Comparison of ENCODE assay signal across 17 cellular contexts in genomic region chr11:1938343-1939005, GRCh38. TPM values are rescaled to one million over a fixed set of nuclear protein-coding genes. Genes with fewer than 3 reads are reported as not detected.
DNase-seq lines count a peak whose midpoint lies in the region; ATAC-seq and TF ChIP-seq lines count a peak whose summit lies in the region.
"Had no signal": no experiment of that assay in that cellular context is flagged by ENCODE, and none has a peak within 500 bp of the region (broad histone marks: within the 10 kb centered on the region; RNA-seq: fewer than 3 reads in every experiment).

No MANE protein-coding gene starts in this region.

- intact Hi-C loops in heart right ventricle (cut with DNase I) (loop anchor here in 6 of 10 donors (1.0 kb wide), 5 partner anchors 23 to 44 kb away; no protein-coding TSS in a partner anchor), uterus (cut with DNase I; ENCODE audit: low total_unique reads) (no loop called here)

- H3K27ac ChIP-seq in heart right ventricle, result peak overlapping the region in 9 of 10 donors; percentile 44 to 79 (median 70)
- H3K27ac ChIP-seq in uterus, result peak overlapping the region; percentile 38 to 46
- H3K27ac ChIP-seq: esophagus squamous epithelium, HL-60 had no signal

- no peak for ATAC-seq in activated naive CD8-positive, alpha-beta T cell treated with anti-CD3 and anti-CD28 coated beads, Interleukin-2, amount 10 ng/mL, durations not matched to agents 7 days and 5 days (ENCODE audit: low read depth)
- ATAC-seq in heart right ventricle, result peak in 4 of 8 donors; percentile 4 to 13 (median 10)
- ATAC-seq: activated naive CD8-positive, alpha-beta T cell treated with anti-CD3 and anti-CD28 coated beads, Interleukin-2, amount 50 U/mL, for 24 hours had no signal

- POLR2A ChIA-PET in activated naive CD8-positive, alpha-beta T cell treated with anti-CD3 and anti-CD28 coated beads, Interleukin-2, amount 10 ng/mL, durations not matched to agents 7 days and 5 days (lab: Charles Lee), result interaction anchor here (1.0 to 1.5 kb wide), 2 partner anchors 9 to 19 kb away, joined by 4 to 6 read pairs; partner anchors contain the start of gene TNNT3

- 69 to 78% methylated on average over 27 of the region's 27 CpGs for WGBS in heart right ventricle, 2 donors

- H3K27me3 Mint-ChIP-seq in activated naive CD8-positive, alpha-beta T cell treated with anti-CD3 and anti-CD28 coated beads, Interleukin-2, amount 10 ng/mL, durations not matched to agents 7 days and 5 days, result no peaks in the 10 kb centered on the region
- H3K27me3 Mint-ChIP-seq in activated naive CD8-positive, alpha-beta T cell treated with anti-CD3 and anti-CD28 coated beads for 36 hours, result no peaks in the 10 kb centered on the region
- no peaks in the 10 kb centered on the region for H3K27me3 Mint-ChIP-seq in nephron (ENCODE audit: low read depth)
- H3K27me3 Mint-ChIP-seq: activated naive CD8-positive, alpha-beta T cell treated with anti-CD3 and anti-CD28 coated beads, Interleukin-2, amount 50 U/mL, for 24 hours had no signal

- DNase-seq in activated naive CD8-positive, alpha-beta T cell treated with anti-CD3 and anti-CD28 coated beads, Interleukin-2, amount 10 ng/mL, durations not matched to agents 7 days and 5 days, result peak; percentile 38
- DNase-seq in activated naive CD8-positive, alpha-beta T cell treated with anti-CD3 and anti-CD28 coated beads for 36 hours, result no peak
- DNase-seq in heart right ventricle (peak in 1 of 2 donors; percentile 9), uterus (peak in 1 of 2 donors; percentile 26), NK-92 (lab: John Stamatoyannopoulos, UW; ENCODE audit: unreplicated experiment) (no peak), KG1 (lab: John Stamatoyannopoulos, UW) (no peak), foreskin fibroblast (no peak)
- DNase-seq: activated CD4-positive, CD25-positive, alpha-beta regulatory T cell; activated naive CD8-positive, alpha-beta T cell treated with anti-CD3 and anti-CD28 coated beads, Interleukin-2, amount 50 U/mL, for 24 hours; esophagus squamous epithelium; NCI-H1092 treated with DMSO at 0.1 percent for 48 hours; NCI-H2171 treated with DMSO at 0.1 percent for 48 hours; stimulated activated CD4-positive, alpha-beta T cell treated with anti-CD3 and anti-CD28 coated beads, Interleukin-15, amount 100 ng/mL, for 24 hours had no signal

- H3K4me3 ChIP-seq in heart right ventricle (no peak overlapping the region), uterus (no peak overlapping the region), foreskin fibroblast (ENCODE audit: low read depth in 1 of 2, low read length in 2 of 2) (no peak overlapping the region)
- H3K4me3 ChIP-seq: esophagus squamous epithelium, K562 had no signal

- H3K27ac Mint-ChIP-seq in activated naive CD8-positive, alpha-beta T cell treated with anti-CD3 and anti-CD28 coated beads, Interleukin-2, amount 10 ng/mL, durations not matched to agents 7 days and 5 days, result no peak overlapping the region
- H3K27ac Mint-ChIP-seq in activated naive CD8-positive, alpha-beta T cell treated with anti-CD3 and anti-CD28 coated beads for 36 hours, result no peak overlapping the region
- peak overlapping the region; percentile 94 to 99 (median 98) for H3K27ac Mint-ChIP-seq in nephron
- H3K27ac Mint-ChIP-seq: activated naive CD8-positive, alpha-beta T cell treated with anti-CD3 and anti-CD28 coated beads, Interleukin-2, amount 50 U/mL, for 24 hours had no signal

- no peak for TF ChIP-seq CTCF in heart right ventricle (IDR thresholded peaks at IDR 0.05)
- no peak for TF ChIP-seq CTCF in nephron (IDR thresholded peaks at IDR 0.05; ENCODE audit: unreplicated experiment in 3 of 3)
- no peak for TF ChIP-seq CTCF in uterus (IDR thresholded peaks at IDR 0.05)
- TF ChIP-seq CTCF in foreskin fibroblast (IDR thresholded peaks at IDR 0.05; ENCODE audit: low read depth, low read length), result no peak

- peaks cover 5% of the 10 kb centered on the region for H3K4me1 Mint-ChIP-seq in activated naive CD8-positive, alpha-beta T cell treated with anti-CD3 and anti-CD28 coated beads, Interleukin-2, amount 10 ng/mL, durations not matched to agents 7 days and 5 days
- H3K4me1 Mint-ChIP-seq in activated naive CD8-positive, alpha-beta T cell treated with anti-CD3 and anti-CD28 coated beads for 36 hours, result peaks cover 5% of the 10 kb centered on the region
- peaks cover 48% of the 10 kb centered on the region for H3K4me1 Mint-ChIP-seq in nephron

- no peak for TF ChIP-seq POLR2A in uterus (IDR thresholded peaks at IDR 0.05)

- no peaks in the 10 kb centered on the region for H3K27me3 ChIP-seq in heart right ventricle
- no peaks in the 10 kb centered on the region for H3K27me3 ChIP-seq in uterus

- H3K36me3 Mint-ChIP-seq in activated naive CD8-positive, alpha-beta T cell treated with anti-CD3 and anti-CD28 coated beads, Interleukin-2, amount 10 ng/mL, durations not matched to agents 7 days and 5 days, result no peaks in the 10 kb centered on the region
- no peaks in the 10 kb centered on the region for H3K36me3 Mint-ChIP-seq in activated naive CD8-positive, alpha-beta T cell treated with anti-CD3 and anti-CD28 coated beads for 36 hours
- H3K36me3 Mint-ChIP-seq in nephron (ENCODE audit: low read depth), result no peaks in the 10 kb centered on the region

- H3K9me3 ChIP-seq in heart right ventricle, result no peaks in the 10 kb centered on the region
- no peaks in the 10 kb centered on the region for H3K9me3 ChIP-seq in uterus
- H3K9me3 ChIP-seq: esophagus squamous epithelium had no signal

- H3K9me3 Mint-ChIP-seq in activated naive CD8-positive, alpha-beta T cell treated with anti-CD3 and anti-CD28 coated beads, Interleukin-2, amount 10 ng/mL, durations not matched to agents 7 days and 5 days, result no peaks in the 10 kb centered on the region
- H3K9me3 Mint-ChIP-seq in activated naive CD8-positive, alpha-beta T cell treated with anti-CD3 and anti-CD28 coated beads for 36 hours, result no peaks in the 10 kb centered on the region
- H3K9me3 Mint-ChIP-seq in nephron, result no peaks in the 10 kb centered on the region
- H3K9me3 Mint-ChIP-seq: activated naive CD8-positive, alpha-beta T cell treated with anti-CD3 and anti-CD28 coated beads, Interleukin-2, amount 50 U/mL, for 24 hours had no signal

- H3K36me3 ChIP-seq in heart right ventricle, result peaks cover 0 to 5% (median 0%) of the 10 kb centered on the region in 9 donors
- H3K36me3 ChIP-seq in uterus, result no peaks in the 10 kb centered on the region
- H3K36me3 ChIP-seq: esophagus squamous epithelium had no signal

- no peak overlapping the region for H3K4me3 Mint-ChIP-seq in activated naive CD8-positive, alpha-beta T cell treated with anti-CD3 and anti-CD28 coated beads, Interleukin-2, amount 10 ng/mL, durations not matched to agents 7 days and 5 days
- no peak overlapping the region for H3K4me3 Mint-ChIP-seq in activated naive CD8-positive, alpha-beta T cell treated with anti-CD3 and anti-CD28 coated beads for 36 hours
- H3K4me3 Mint-ChIP-seq in nephron, result no peak overlapping the region

- H3K4me1 ChIP-seq in heart right ventricle, result peaks cover 4 to 22% (median 15%) of the 10 kb centered on the region in 9 donors
- H3K4me1 ChIP-seq in uterus, result peaks cover 0 to 5% of the 10 kb centered on the region in 2 donors

RNA-seq across cellular contexts. Expression of gene MRPL23, which starts 8.7 kb away (rescaled TPM):
- 10 to 100 TPM; 76.2 to 77.7 TPM for total RNA-seq in activated naive CD8-positive, alpha-beta T cell treated with anti-CD3 and anti-CD28 coated beads, Interleukin-2, amount 10 ng/mL, durations not matched to agents 7 days and 5 days
- total RNA-seq in activated naive CD8-positive, alpha-beta T cell treated with anti-CD3 and anti-CD28 coated beads for 36 hours, result 100 to 1,000 TPM; 148 to 151 TPM
- total RNA-seq in heart right ventricle (10 to 100 TPM; 45.9 to 95.8 (median 74.2) TPM), uterus (100 to 1,000 TPM in 2 of 4 donors, 10 to 100 TPM in 2; 36.7 to 196 (median 101) TPM)
- polyA plus RNA-seq in heart right ventricle, result 100 to 1,000 TPM; 225 to 356 TPM

RNA-seq across cellular contexts. Expression of gene TNNT3, which starts 19.0 kb away (rescaled TPM):
- 10 to 100 TPM; 13.7 to 16.7 TPM for total RNA-seq in activated naive CD8-positive, alpha-beta T cell treated with anti-CD3 and anti-CD28 coated beads, Interleukin-2, amount 10 ng/mL, durations not matched to agents 7 days and 5 days
- under 1 TPM; 0.50 to 0.54 TPM for total RNA-seq in activated naive CD8-positive, alpha-beta T cell treated with anti-CD3 and anti-CD28 coated beads for 36 hours
- total RNA-seq in heart right ventricle (10 to 100 TPM; 12.5 to 49.9 (median 39.9) TPM), uterus (10 to 100 TPM in 2 of 4 donors, 1 to 10 TPM in 1, not detected in 1; 3.2 to 60.6 (median 29.3) TPM)
- 10 to 100 TPM; 45.7 to 48.5 TPM for polyA plus RNA-seq in heart right ventricle
- total RNA-seq: K562, kidney epithelial cell had no signal

RNA-seq across cellular contexts. Expression of gene PRR33, which starts 46.8 kb away (rescaled TPM):
- not detected for total RNA-seq in activated naive CD8-positive, alpha-beta T cell treated with anti-CD3 and anti-CD28 coated beads, Interleukin-2, amount 10 ng/mL, durations not matched to agents 7 days and 5 days
- under 1 TPM; 0.20 to 0.31 TPM for total RNA-seq in activated naive CD8-positive, alpha-beta T cell treated with anti-CD3 and anti-CD28 coated beads for 36 hours
- total RNA-seq in heart right ventricle (1 to 10 TPM; 2.3 to 4.9 (median 3.5) TPM), uterus (not detected)
- polyA plus RNA-seq in heart right ventricle, result 1 to 10 TPM in 1 of 2 donors, under 1 TPM in 1; 0.09 to 6.5 TPM
- total RNA-seq: esophagus squamous epithelium, K562, kidney epithelial cell had no signal
- polyA plus RNA-seq: K562 had no signal

RNA-seq across cellular contexts. Expression of gene H19, which starts 59.2 kb away (rescaled TPM):
- not detected for total RNA-seq in activated naive CD8-positive, alpha-beta T cell treated with anti-CD3 and anti-CD28 coated beads, Interleukin-2, amount 10 ng/mL, durations not matched to agents 7 days and 5 days
- total RNA-seq in activated naive CD8-positive, alpha-beta T cell treated with anti-CD3 and anti-CD28 coated beads for 36 hours, result not detected
- 1,000 to 10,000 TPM in 2 of 10 donors, 100 to 1,000 TPM in 8; 235 to 1,965 (median 391) TPM for total RNA-seq in heart right ventricle
- polyA plus RNA-seq in heart right ventricle, result 1,000 to 10,000 TPM in 1 of 2 donors, 100 to 1,000 TPM in 1; 653 to 1,642 TPM
- total RNA-seq in uterus, result 1,000 to 10,000 TPM in 1 of 4 donors, 100 to 1,000 TPM in 3; 260 to 3,028 (median 463) TPM

Comparison
In these comparisons a context has a peak if more than half of its experiments do, and no peak if none do; other contexts are left out.
1. H3K27ac Mint-ChIP-seq: peak in nephron (3 of 3); none in activated naive CD8-positive, alpha-beta T cell treated with anti-CD3 and anti-CD28 coated beads, Interleukin-2, amount 10 ng/mL, durations not matched to agents 7 days and 5 days (single experiment) and activated naive CD8-positive, alpha-beta T cell treated with anti-CD3 and anti-CD28 coated beads for 36 hours (single experiment).